In genomic region chr1:109089242-109090015, GRCh38 we compare ENCODE assay signal across 1 cellular context.
TF ChIP-seq lines count a peak whose summit lies in the region.

No MANE protein-coding gene starts in this region.

TF ChIP-seq in GM12878, 131 proteins besides CTCF, POLR2A, EP300 and RAD21:
- TF ChIP-seq JUND (IDR thresholded peaks at IDR 0.05; ENCODE audit: low read depth, low read length) (no peak), TCF3 (IDR thresholded peaks at IDR 0.05; ENCODE audit: borderline replicate concordance, insufficient read depth, low read depth, low read length) (no peak), YY1 (IDR thresholded peaks at IDR 0.05; ENCODE audit: low read depth, low read length) (0 out of 2 replicates have a peak, but pooled peaks have one; percentile 19), CHD4 (IDR thresholded peaks at IDR 0.05) (no peak), EGR1 (IDR thresholded peaks at IDR 0.05; ENCODE audit: borderline replicate concordance in 1 of 2, low read depth in 2 of 2, low read length in 2 of 2) (no peak), ZSCAN29 (IDR thresholded peaks at IDR 0.05) (0 out of 2 replicates have a peak, but pooled peaks have one; percentile 40), SMC3 (IDR thresholded peaks at IDR 0.05; ENCODE audit: borderline replicate concordance, low read length) (peak; percentile 40; the same call in 1 of the 2 replicates), STAT1 (conservative IDR thresholded peaks at IDR 0.05) (no peak)
- TF ChIP-seq, protein P1, sequence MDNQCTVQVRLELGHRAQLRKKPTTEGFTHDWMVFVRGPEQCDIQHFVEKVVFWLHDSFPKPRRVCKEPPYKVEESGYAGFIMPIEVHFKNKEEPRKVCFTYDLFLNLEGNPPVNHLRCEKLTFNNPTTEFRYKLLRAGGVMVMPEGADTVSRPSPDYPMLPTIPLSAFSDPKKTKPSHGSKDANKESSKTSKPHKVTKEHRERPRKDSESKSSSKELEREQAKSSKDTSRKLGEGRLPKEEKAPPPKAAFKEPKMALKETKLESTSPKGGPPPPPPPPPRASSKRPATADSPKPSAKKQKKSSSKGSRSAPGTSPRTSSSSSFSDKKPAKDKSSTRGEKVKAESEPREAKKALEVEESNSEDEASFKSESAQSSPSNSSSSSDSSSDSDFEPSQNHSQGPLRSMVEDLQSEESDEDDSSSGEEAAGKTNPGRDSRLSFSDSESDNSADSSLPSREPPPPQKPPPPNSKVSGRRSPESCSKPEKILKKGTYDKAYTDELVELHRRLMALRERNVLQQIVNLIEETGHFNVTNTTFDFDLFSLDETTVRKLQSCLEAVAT (IDR thresholded peaks at IDR 0.05) = peak; percentile 96
- TF ChIP-seq, protein P2, sequence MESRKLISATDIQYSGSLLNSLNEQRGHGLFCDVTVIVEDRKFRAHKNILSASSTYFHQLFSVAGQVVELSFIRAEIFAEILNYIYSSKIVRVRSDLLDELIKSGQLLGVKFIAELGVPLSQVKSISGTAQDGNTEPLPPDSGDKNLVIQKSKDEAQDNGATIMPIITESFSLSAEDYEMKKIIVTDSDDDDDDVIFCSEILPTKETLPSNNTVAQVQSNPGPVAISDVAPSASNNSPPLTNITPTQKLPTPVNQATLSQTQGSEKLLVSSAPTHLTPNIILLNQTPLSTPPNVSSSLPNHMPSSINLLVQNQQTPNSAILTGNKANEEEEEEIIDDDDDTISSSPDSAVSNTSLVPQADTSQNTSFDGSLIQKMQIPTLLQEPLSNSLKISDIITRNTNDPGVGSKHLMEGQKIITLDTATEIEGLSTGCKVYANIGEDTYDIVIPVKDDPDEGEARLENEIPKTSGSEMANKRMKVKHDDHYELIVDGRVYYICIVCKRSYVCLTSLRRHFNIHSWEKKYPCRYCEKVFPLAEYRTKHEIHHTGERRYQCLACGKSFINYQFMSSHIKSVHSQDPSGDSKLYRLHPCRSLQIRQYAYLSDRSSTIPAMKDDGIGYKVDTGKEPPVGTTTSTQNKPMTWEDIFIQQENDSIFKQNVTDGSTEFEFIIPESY (IDR thresholded peaks at IDR 0.05) = peak; percentile 33; the same call in 1 of the 2 replicates
TF ChIP-seq in GM12878: peak in this region for 5.
